In the genomic region with DNA sequence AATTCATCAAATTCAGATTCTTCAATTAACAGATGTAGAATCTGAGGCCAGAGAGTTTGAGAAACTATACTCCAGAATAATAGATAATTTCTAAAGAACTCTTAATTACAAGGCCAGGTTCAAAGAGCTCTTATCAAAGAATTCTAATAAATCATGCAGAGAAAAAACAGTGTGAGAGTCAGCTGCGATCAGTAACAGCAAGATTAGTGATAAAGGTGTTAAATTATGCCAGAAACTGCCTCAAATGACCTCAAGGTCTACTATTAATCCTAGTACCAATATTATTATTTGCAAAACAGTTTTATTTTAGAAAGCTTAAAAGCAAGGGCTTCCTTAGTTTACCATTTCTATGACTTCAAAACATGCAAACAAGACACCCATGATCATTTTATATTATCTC, we compare ENCODE assay signal across 32 cellular contexts.
"Had no signal": no experiment of that assay in that cellular context is flagged by ENCODE, and none has a peak within 500 bp of the region (broad histone marks: within the 10 kb centered on the region; RNA-seq: fewer than 3 reads in every experiment).

No MANE protein-coding gene starts in this region.

- H3K27ac ChIP-seq: KMS-11 had no signal

- H3K4me3 ChIP-seq: MG63 had no signal

- H3K4me2 ChIP-seq: KMS-11 had no signal

- H3K9ac ChIP-seq: KMS-11 had no signal

- H3K27me3 ChIP-seq: MG63 had no signal

- DNase-seq: Karpas-422, Kasumi-1, MG63, MM.1S, MV-4-11, NCI-H1048, NCI-H1092, NCI-H1092 treated with DMSO at 0.1 percent for 48 hours, NCI-H1105, NCI-H1105 treated with DMSO at 0.1 percent for 48 hours, NCI-H1417, NCI-H1417 treated with DMSO at 0.1 percent for 48 hours, NCI-H1436, NCI-H1436 treated with DMSO at 0.1 percent for 48 hours, NCI-H146, NCI-H1694, NCI-H1694 treated with DMSO at 0.1 percent for 48 hours, NCI-H187, NCI-H187 treated with DMSO at 0.1 percent for 48 hours, NCI-H1930, NCI-H2029, NCI-H2029 treated with DMSO at 0.1 percent for 48 hours, NCI-H2081, NCI-H2081 treated with DMSO at 0.1 percent for 48 hours, NCI-H2107, NCI-H2171, NCI-H2171 treated with DMSO at 0.1 percent for 48 hours, NCI-H2227 treated with DMSO at 0.1 percent for 48 hours, NCI-H226, NCI-H345, NCI-H510A had no signal

- H3K9me3 ChIP-seq: MG63 had no signal

- H3K36me3 ChIP-seq: MG63 had no signal
